Comparison of ENCODE assay signal across 9 cellular contexts in the genomic region with DNA sequence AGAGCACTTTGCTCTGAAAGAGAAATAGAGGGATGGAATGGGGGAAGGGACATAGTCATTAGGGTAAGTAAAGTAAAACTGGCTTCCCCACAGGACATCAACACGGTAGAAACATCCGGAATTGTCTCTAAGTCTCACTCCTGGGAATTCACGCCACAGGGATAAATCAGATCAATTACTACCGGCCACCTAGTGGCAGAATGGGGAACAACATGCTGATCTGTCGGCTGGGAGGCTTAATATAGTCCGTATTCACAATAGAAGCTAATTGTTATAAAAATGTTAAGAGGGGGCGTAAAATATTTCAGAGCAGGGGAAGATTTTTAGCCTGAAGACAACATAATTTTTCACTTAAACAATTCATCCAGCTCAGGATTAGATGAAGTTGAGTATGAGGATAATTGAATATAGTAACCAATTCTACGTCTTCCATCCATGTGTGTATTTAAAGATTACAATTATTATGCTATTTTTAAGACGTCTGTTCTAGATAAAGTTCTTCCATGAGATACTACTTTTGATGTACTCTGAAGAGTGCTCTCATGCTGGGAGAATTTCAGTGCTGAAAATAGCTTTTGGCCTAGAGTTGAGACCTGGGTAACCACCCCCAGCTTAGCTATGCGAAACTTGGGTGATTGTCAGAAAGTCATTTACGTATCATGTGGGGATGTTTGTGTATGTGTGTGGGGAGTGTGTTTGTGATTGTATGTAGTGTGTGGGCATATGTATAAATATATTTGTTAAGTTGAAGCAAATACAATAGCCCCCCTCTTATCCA.
DNase-seq lines count a peak whose midpoint lies in the region; ATAC-seq, FAIRE-seq and TF ChIP-seq lines count a peak whose summit lies in the region.
"Had no signal": no experiment of that assay in that cellular context is flagged by ENCODE, and none has a peak within 500 bp of the region (broad histone marks: within the 10 kb centered on the region; RNA-seq: fewer than 3 reads in every experiment).

No MANE protein-coding gene starts in this region.

- H3K27ac ChIP-seq in Peyer's patch (no peak overlapping the region), suprapubic skin (no peak overlapping the region)

- no peak overlapping the region for H3K4me3 ChIP-seq in Peyer's patch
- no peak overlapping the region for H3K4me3 ChIP-seq in fibroblast of pulmonary artery (replicated peaks; ENCODE audit: low read depth, low read length)
- no peak overlapping the region for H3K4me3 ChIP-seq in suprapubic skin

- H3K4me1 ChIP-seq in Peyer's patch = no peaks in the 10 kb centered on the region
- H3K4me1 ChIP-seq in suprapubic skin = no peaks in the 10 kb centered on the region

- ATAC-seq in GM21515 (IDR thresholded peaks at IDR 0.05; ENCODE audit: unreplicated experiment) = no peak
- ATAC-seq: stimulated activated naive CD8-positive, alpha-beta T cell treated with anti-CD3 and anti-CD28 coated beads, Interleukin-15, amount 100 ng/mL, for 72 hours had no signal

- no peaks in the 10 kb centered on the region for H3K9me3 ChIP-seq in Peyer's patch
- H3K9me3 ChIP-seq in suprapubic skin = no peaks in the 10 kb centered on the region

- H3K4me3 Mint-ChIP-seq in progenitor cell of endocrine pancreas (ENCODE audit: low read depth) = no peak overlapping the region
- H3K4me3 Mint-ChIP-seq: stimulated activated naive CD8-positive, alpha-beta T cell treated with anti-CD3 and anti-CD28 coated beads, Interleukin-15, amount 100 ng/mL, for 72 hours had no signal

- TF ChIP-seq CTCF in Peyer's patch (IDR thresholded peaks at IDR 0.05) (peak in 5 of 6 experiments; percentile 11 to 78 (median 72)), fibroblast of pulmonary artery (IDR thresholded peaks at IDR 0.05; ENCODE audit: low read length, missing control alignments) (peak; percentile 69), progenitor cell of endocrine pancreas (IDR thresholded peaks at IDR 0.05; ENCODE audit: unreplicated experiment) (peak; percentile 77), suprapubic skin (IDR thresholded peaks at IDR 0.05) (peak in 1 of 2 donors; percentile 35)

- H3K27ac Mint-ChIP-seq in progenitor cell of endocrine pancreas = no peak overlapping the region

- FAIRE-seq in GM12891 (lab: Jason Lieb, UNC) = peak; percentile 13

- H3K36me3 Mint-ChIP-seq in progenitor cell of endocrine pancreas (ENCODE audit: insufficient read depth) = no peaks in the 10 kb centered on the region

- peaks cover 4% of the 10 kb centered on the region for H3K4me1 Mint-ChIP-seq in progenitor cell of endocrine pancreas (ENCODE audit: low read depth)
- H3K4me1 Mint-ChIP-seq: stimulated activated naive CD8-positive, alpha-beta T cell treated with anti-CD3 and anti-CD28 coated beads, Interleukin-15, amount 100 ng/mL, for 72 hours had no signal

- TF ChIP-seq EP300 in suprapubic skin (IDR thresholded peaks at IDR 0.05) = no peak

- H3K9me3 Mint-ChIP-seq in progenitor cell of endocrine pancreas (ENCODE audit: low read depth) = peaks cover 3% of the 10 kb centered on the region

- H3K27me3 ChIP-seq in Peyer's patch = no peaks in the 10 kb centered on the region
- no peaks in the 10 kb centered on the region for H3K27me3 ChIP-seq in suprapubic skin

- DNase-seq in AG20443 (ENCODE audit: low spot score) = peak; percentile 34
- peak; percentile 5 for DNase-seq in GM12891 (ENCODE audit: insufficient read length, low spot score)
- DNase-seq in Peyer's patch = peak in 1 of 3 donors; percentile 88
- peak; percentile 40 for DNase-seq in fibroblast of pulmonary artery (ENCODE audit: low read depth)
- no peak for DNase-seq in progenitor cell of endocrine pancreas (ENCODE audit: low spot score, unreplicated experiment)
- DNase-seq in mesenteric fat pad (ENCODE audit: low spot score) = no peak
- no peak for DNase-seq in suprapubic skin (ENCODE audit: low spot score in 2 of 2)

- H3K27me3 Mint-ChIP-seq in progenitor cell of endocrine pancreas = no peaks in the 10 kb centered on the region

- 49% methylated on average over 11 of the region's 11 CpGs for WGBS in suprapubic skin

- TF ChIP-seq POLR2A in GM12891 (IDR thresholded peaks at IDR 0.05; ENCODE audit: low read depth, low read length) (no peak), Peyer's patch (IDR thresholded peaks at IDR 0.05) (no peak), suprapubic skin (IDR thresholded peaks at IDR 0.05) (no peak)

- H3K36me3 ChIP-seq in Peyer's patch = no peaks in the 10 kb centered on the region
- H3K36me3 ChIP-seq in suprapubic skin = no peaks in the 10 kb centered on the region

TF ChIP-seq in GM12891, 5 proteins besides CTCF, POLR2A, EP300 and RAD21:
- TF ChIP-seq POU2F2 (IDR thresholded peaks at IDR 0.05; ENCODE audit: low read depth, low read length) (no peak), POLR2AphosphoS5 (IDR thresholded peaks at IDR 0.05; ENCODE audit: low read depth, low read length) (no peak), SPI1 (IDR thresholded peaks at IDR 0.05; ENCODE audit: low read depth, low read length) (no peak), TAF1 (IDR thresholded peaks at IDR 0.05; ENCODE audit: low read depth, low read length) (no peak), PAX5 (IDR thresholded peaks at IDR 0.05; ENCODE audit: insufficient read depth, low read length, severe bottlenecking) (no peak)

Comparison
In these comparisons a context has a peak if more than half of its experiments do, and no peak if none do; other contexts are left out.
1. DNase-seq: peak in AG20443 (single experiment), GM12891 (single experiment) and fibroblast of pulmonary artery (single experiment); none in progenitor cell of endocrine pancreas (single experiment), mesenteric fat pad (single experiment) and suprapubic skin (0 of 2).